In the genomic region with DNA sequence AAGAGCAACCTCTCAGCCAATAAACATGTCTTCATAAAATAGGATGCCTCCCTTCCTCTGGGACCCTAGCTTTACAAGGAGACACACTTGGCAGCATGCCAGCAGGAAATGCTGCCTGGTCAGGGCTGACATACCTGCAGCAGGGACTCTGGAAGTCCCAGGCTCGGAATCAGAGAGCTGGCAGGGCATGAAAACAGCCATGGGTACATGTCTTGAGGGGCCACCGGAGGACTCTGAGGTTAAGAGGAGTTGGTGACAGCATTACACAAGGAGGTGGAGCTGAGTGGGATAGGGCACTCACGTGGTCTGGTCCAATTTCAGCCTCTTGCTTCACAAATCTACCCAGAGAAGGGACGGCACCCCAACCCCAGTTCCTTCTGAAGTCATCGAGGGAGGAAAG, we compare ENCODE assay signal across 2 cellular contexts.
TF ChIP-seq lines count a peak whose summit lies in the region.

No MANE protein-coding gene starts in this region.

TF ChIP-seq in HEK293, 187 proteins besides CTCF, POLR2A, EP300 and RAD21 (continued from another document and continues in another):
- TF ChIP-seq, protein P1, sequence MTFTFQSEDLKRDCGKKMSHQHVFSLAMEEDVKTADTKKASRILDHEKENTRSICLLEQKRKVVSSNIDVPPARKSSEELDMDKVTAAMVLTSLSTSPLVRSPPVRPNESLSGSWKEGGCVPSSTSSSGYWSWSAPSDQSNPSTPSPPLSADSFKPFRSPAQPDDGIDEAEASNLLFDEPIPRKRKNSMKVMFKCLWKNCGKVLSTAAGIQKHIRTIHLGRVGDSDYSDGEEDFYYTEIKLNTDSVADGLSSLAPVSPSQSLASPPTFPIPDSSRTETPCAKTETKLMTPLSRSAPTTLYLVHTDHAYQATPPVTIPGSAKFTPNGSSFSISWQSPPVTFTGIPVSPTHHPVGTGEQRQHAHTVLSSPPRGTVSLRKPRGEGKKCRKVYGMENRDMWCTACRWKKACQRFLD (tag by site-specific recombination; IDR thresholded peaks at IDR 0.05) = no peak
- TF ChIP-seq, protein P2, sequence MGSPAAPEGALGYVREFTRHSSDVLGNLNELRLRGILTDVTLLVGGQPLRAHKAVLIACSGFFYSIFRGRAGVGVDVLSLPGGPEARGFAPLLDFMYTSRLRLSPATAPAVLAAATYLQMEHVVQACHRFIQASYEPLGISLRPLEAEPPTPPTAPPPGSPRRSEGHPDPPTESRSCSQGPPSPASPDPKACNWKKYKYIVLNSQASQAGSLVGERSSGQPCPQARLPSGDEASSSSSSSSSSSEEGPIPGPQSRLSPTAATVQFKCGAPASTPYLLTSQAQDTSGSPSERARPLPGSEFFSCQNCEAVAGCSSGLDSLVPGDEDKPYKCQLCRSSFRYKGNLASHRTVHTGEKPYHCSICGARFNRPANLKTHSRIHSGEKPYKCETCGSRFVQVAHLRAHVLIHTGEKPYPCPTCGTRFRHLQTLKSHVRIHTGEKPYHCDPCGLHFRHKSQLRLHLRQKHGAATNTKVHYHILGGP (tag by site-specific recombination; IDR thresholded peaks at IDR 0.05) = peak; percentile 38; the same call in 1 of the 2 replicates
- TF ChIP-seq ZNF214 (tag by site-specific recombination; IDR thresholded peaks at IDR 0.05; ENCODE audit: borderline replicate concordance) (no peak), ZNF239 (tag by site-specific recombination; IDR thresholded peaks at IDR 0.05) (no peak), ZNF10 (tag by site-specific recombination; IDR thresholded peaks at IDR 0.05) (no peak), ZNF350 (tag by site-specific recombination; IDR thresholded peaks at IDR 0.05) (peak; percentile 73), ZNF121 (tag by site-specific recombination; IDR thresholded peaks at IDR 0.05) (no peak), ZNF776 (tag by site-specific recombination; IDR thresholded peaks at IDR 0.05; ENCODE audit: borderline replicate concordance) (0 out of 2 replicates have a peak, but pooled peaks have one; percentile 50)
- TF ChIP-seq, protein P3, sequence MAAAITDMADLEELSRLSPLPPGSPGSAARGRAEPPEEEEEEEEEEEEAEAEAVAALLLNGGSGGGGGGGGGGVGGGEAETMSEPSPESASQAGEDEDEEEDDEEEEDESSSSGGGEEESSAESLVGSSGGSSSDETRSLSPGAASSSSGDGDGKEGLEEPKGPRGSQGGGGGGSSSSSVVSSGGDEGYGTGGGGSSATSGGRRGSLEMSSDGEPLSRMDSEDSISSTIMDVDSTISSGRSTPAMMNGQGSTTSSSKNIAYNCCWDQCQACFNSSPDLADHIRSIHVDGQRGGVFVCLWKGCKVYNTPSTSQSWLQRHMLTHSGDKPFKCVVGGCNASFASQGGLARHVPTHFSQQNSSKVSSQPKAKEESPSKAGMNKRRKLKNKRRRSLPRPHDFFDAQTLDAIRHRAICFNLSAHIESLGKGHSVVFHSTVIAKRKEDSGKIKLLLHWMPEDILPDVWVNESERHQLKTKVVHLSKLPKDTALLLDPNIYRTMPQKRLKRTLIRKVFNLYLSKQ (tag by site-specific recombination; IDR thresholded peaks at IDR 0.05; ENCODE audit: borderline replicate concordance) = no peak
- TF ChIP-seq, protein P4, sequence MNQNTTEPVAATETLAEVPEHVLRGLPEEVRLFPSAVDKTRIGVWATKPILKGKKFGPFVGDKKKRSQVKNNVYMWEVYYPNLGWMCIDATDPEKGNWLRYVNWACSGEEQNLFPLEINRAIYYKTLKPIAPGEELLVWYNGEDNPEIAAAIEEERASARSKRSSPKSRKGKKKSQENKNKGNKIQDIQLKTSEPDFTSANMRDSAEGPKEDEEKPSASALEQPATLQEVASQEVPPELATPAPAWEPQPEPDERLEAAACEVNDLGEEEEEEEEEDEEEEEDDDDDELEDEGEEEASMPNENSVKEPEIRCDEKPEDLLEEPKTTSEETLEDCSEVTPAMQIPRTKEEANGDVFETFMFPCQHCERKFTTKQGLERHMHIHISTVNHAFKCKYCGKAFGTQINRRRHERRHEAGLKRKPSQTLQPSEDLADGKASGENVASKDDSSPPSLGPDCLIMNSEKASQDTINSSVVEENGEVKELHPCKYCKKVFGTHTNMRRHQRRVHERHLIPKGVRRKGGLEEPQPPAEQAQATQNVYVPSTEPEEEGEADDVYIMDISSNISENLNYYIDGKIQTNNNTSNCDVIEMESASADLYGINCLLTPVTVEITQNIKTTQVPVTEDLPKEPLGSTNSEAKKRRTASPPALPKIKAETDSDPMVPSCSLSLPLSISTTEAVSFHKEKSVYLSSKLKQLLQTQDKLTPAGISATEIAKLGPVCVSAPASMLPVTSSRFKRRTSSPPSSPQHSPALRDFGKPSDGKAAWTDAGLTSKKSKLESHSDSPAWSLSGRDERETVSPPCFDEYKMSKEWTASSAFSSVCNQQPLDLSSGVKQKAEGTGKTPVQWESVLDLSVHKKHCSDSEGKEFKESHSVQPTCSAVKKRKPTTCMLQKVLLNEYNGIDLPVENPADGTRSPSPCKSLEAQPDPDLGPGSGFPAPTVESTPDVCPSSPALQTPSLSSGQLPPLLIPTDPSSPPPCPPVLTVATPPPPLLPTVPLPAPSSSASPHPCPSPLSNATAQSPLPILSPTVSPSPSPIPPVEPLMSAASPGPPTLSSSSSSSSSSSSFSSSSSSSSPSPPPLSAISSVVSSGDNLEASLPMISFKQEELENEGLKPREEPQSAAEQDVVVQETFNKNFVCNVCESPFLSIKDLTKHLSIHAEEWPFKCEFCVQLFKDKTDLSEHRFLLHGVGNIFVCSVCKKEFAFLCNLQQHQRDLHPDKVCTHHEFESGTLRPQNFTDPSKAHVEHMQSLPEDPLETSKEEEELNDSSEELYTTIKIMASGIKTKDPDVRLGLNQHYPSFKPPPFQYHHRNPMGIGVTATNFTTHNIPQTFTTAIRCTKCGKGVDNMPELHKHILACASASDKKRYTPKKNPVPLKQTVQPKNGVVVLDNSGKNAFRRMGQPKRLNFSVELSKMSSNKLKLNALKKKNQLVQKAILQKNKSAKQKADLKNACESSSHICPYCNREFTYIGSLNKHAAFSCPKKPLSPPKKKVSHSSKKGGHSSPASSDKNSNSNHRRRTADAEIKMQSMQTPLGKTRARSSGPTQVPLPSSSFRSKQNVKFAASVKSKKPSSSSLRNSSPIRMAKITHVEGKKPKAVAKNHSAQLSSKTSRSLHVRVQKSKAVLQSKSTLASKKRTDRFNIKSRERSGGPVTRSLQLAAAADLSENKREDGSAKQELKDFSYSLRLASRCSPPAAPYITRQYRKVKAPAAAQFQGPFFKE (tag by site-specific recombination; IDR thresholded peaks at IDR 0.05; ENCODE audit: borderline replicate concordance) = no peak
- TF ChIP-seq, protein P5, sequence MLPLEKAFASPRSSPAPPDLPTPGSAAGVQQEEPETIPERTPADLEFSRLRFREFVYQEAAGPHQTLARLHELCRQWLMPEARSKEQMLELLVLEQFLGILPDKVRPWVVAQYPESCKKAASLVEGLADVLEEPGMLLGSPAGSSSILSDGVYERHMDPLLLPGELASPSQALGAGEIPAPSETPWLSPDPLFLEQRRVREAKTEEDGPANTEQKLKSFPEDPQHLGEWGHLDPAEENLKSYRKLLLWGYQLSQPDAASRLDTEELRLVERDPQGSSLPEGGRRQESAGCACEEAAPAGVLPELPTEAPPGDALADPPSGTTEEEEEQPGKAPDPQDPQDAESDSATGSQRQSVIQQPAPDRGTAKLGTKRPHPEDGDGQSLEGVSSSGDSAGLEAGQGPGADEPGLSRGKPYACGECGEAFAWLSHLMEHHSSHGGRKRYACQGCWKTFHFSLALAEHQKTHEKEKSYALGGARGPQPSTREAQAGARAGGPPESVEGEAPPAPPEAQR (tag by site-specific recombination; IDR thresholded peaks at IDR 0.05) = no peak

TF ChIP-seq in K562, 482 proteins besides CTCF, POLR2A, EP300 and RAD21 (continued from another document):
- TF ChIP-seq, protein P6, sequence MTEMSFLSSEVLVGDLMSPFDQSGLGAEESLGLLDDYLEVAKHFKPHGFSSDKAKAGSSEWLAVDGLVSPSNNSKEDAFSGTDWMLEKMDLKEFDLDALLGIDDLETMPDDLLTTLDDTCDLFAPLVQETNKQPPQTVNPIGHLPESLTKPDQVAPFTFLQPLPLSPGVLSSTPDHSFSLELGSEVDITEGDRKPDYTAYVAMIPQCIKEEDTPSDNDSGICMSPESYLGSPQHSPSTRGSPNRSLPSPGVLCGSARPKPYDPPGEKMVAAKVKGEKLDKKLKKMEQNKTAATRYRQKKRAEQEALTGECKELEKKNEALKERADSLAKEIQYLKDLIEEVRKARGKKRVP (CRISPR knock-in tag; IDR thresholded peaks at IDR 0.05) = no peak
